8 cellular contexts compared by ENCODE assay signal in genomic region chr4:140153744-140154571, GRCh38. TPM values are rescaled to one million over a fixed set of nuclear protein-coding genes. Genes with fewer than 3 reads are reported as not detected.
DNase-seq lines count a peak whose midpoint lies in the region; TF ChIP-seq lines count a peak whose summit lies in the region.

Gene MAML3 (minus strand): TSS chr4:140154184. CDS start chr4:140153327, 857 bp downstream.

- TF ChIP-seq CTCF in HFFc6 (IDR thresholded peaks at IDR 0.05): no peak

- H3K27ac ChIP-seq in substantia nigra (ENCODE audit: low read depth, low read length, poor library complexity, severe bottlenecking): peak within 1 kb of the TSS; percentile 87

- H3K27ac Mint-ChIP-seq in HFFc6: peak within 1 kb of the TSS; percentile 89
- peak within 1 kb of the TSS; percentile 92 for H3K27ac Mint-ChIP-seq in activated naive CD8-positive, alpha-beta T cell

- H3K36me3 Mint-ChIP-seq in HFFc6 (ENCODE audit: low read depth): no peaks in the 10 kb centered on the region
- no peaks in the 10 kb centered on the region for H3K36me3 Mint-ChIP-seq in activated naive CD8-positive, alpha-beta T cell

- H3K4me1 Mint-ChIP-seq in HFFc6 (ENCODE audit: low read depth): peaks cover 19% of the 10 kb centered on the region
- peaks cover 52% of the 10 kb centered on the region for H3K4me1 Mint-ChIP-seq in activated naive CD8-positive, alpha-beta T cell (ENCODE audit: low read depth)

- DNase-seq in DMS 273 treated with DMSO at 0.1 percent for 48 hours (lab: John Stamatoyannopoulos, UW) (peak; percentile 78), HFFc6 (peak; percentile 97), NCI-H1417 (lab: John Stamatoyannopoulos, UW) (peak; percentile 87 to 99 (median 98)), SKM-1 treated with dmso at 0.1 percent for 144 hours (lab: John Stamatoyannopoulos, UW; ENCODE audit: unreplicated experiment) (peak; percentile 91), glomerular visceral epithelial cell (ENCODE audit: extremely low spot score) (peak; percentile 95), occipital lobe (lab: John Stamatoyannopoulos, UW) (peak; percentile 87), substantia nigra (lab: John Stamatoyannopoulos, UW) (peak; percentile 48 to 96 (median 85))

- H3K4me3 Mint-ChIP-seq in HFFc6: peak within 1 kb of the TSS; percentile 97
- H3K4me3 Mint-ChIP-seq in activated naive CD8-positive, alpha-beta T cell: peak within 1 kb of the TSS; percentile 95

- H3K9me3 Mint-ChIP-seq in HFFc6: no peaks in the 10 kb centered on the region
- H3K9me3 Mint-ChIP-seq in activated naive CD8-positive, alpha-beta T cell (ENCODE audit: low read depth): no peaks in the 10 kb centered on the region

- H3K27me3 Mint-ChIP-seq in HFFc6 (ENCODE audit: insufficient read depth): no peaks in the 10 kb centered on the region
- H3K27me3 Mint-ChIP-seq in activated naive CD8-positive, alpha-beta T cell: no peaks in the 10 kb centered on the region

RNA-seq across cellular contexts. Expression of gene MAML3, which starts in this region (rescaled TPM):
- 1 to 10 TPM; 1.2 to 1.9 (median 1.6) TPM for total RNA-seq in HFFc6 (2021; fragmentation: NEBNext Ultra II Directional; extraction: Animal tissue kit (Norgen Biotek cat#: 25700))
- 4.4 TPM for total RNA-seq in occipital lobe

Comparison
In these comparisons a context has a peak if more than half of its experiments do, and no peak if none do; other contexts are left out.
1. Peak in every context shown above with its lines: DNase-seq and H3K27ac ChIP-seq.